12 cellular contexts compared by ENCODE assay signal in the genomic region with DNA sequence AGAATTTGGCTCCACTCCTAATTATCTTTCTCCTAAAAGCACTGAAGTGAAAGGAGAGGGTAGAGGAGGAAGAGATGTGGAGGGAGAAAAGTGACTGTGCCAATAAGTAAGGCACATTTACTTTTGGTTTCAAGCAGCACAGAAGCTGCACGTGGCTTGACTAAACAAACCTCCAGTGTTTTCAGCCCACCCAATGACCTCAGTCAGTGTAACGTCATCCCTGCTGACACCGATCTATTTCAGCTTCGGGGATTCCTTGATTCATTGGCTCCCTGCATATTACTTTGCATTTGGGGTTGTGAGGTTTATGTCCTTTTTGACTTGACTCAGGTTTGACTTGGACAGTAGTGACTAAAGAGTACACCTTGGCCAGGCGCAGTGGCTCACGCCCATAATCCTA. TPM values are rescaled to one million over a fixed set of nuclear protein-coding genes. Genes with fewer than 3 reads are reported as not detected.
DNase-seq lines count a peak whose midpoint lies in the region; ATAC-seq and TF ChIP-seq lines count a peak whose summit lies in the region.
"Had no signal": no experiment of that assay in that cellular context is flagged by ENCODE, and none has a peak within 500 bp of the region (broad histone marks: within the 10 kb centered on the region; RNA-seq: fewer than 3 reads in every experiment).

No MANE protein-coding gene starts in this region.

- H3K27ac ChIP-seq in heart left ventricle (no peak overlapping the region), left ventricle myocardium inferior (replicated peaks) (no peak overlapping the region)
- H3K27ac ChIP-seq: HL-60, pancreas had no signal

- no peak for TF ChIP-seq POLR2A in heart left ventricle (IDR thresholded peaks at IDR 0.05)

- H3K27me3 ChIP-seq in heart left ventricle = no peaks in the 10 kb centered on the region
- H3K27me3 ChIP-seq in left ventricle myocardium inferior (ENCODE audit: low read depth) = no peaks in the 10 kb centered on the region
- H3K27me3 ChIP-seq: pancreas had no signal

- peaks cover 0 to 19% (median 6%) of the 10 kb centered on the region in 9 donors for H3K36me3 ChIP-seq in heart left ventricle
- H3K36me3 ChIP-seq in left ventricle myocardium inferior = peaks cover 9% of the 10 kb centered on the region
- H3K36me3 ChIP-seq: pancreas had no signal

- ATAC-seq in heart left ventricle (peak in 3 of 4 donors; percentile 33 to 47 (median 40)), HG03565 (IDR thresholded peaks at IDR 0.05; ENCODE audit: unreplicated experiment) (peak; percentile 65), GM18870 (IDR thresholded peaks at IDR 0.05; ENCODE audit: unreplicated experiment) (no peak)

- H3K4me1 ChIP-seq in heart left ventricle (peaks cover 0 to 38% (median 10%) of the 10 kb centered on the region in 12 donors), left ventricle myocardium inferior (peaks cover 38% of the 10 kb centered on the region)
- H3K4me1 ChIP-seq: pancreas had no signal

- DNase-seq in heart left ventricle = no peak
- DNase-seq in left ventricle myocardium inferior = no peak
- DNase-seq in globus pallidus (ENCODE audit: low spot score) = peak; percentile 42
- DNase-seq in SHP77 treated with DMSO at 0.1 percent for 48 hours (lab: John Stamatoyannopoulos, UW) = no peak
- no peak for DNase-seq in HPDE6-E6E7 (ENCODE audit: extremely low spot score)
- no peak for DNase-seq in OCI-M1 (lab: John Stamatoyannopoulos, UW)
- DNase-seq: DMS 273 treated with DMSO at 0.1 percent for 48 hours, HFFc6, pancreas had no signal

- 78 to 82% (median 79%) methylated on average over 6 of the region's 6 CpGs for WGBS in heart left ventricle, 4 donors

- TF ChIP-seq CTCF in heart left ventricle (IDR thresholded peaks at IDR 0.05) (no peak), left ventricle myocardium inferior (IDR thresholded peaks at IDR 0.05; ENCODE audit: borderline replicate concordance) (no peak)

- intact Hi-C loops in heart left ventricle (cut with DNase I) (no loop called here), left ventricle myocardium inferior (cut with micrococcal nuclease) (no loop called here)

- H3K9me3 ChIP-seq in heart left ventricle (no peaks in the 10 kb centered on the region), left ventricle myocardium inferior (replicated peaks) (no peaks in the 10 kb centered on the region)
- H3K9me3 ChIP-seq: pancreas had no signal

- no peak overlapping the region for H3K4me3 ChIP-seq in heart left ventricle
- no peak overlapping the region for H3K4me3 ChIP-seq in left ventricle myocardium inferior
- H3K4me3 ChIP-seq: pancreas had no signal

RNA-seq across cellular contexts. Expression of gene NIM1K, which starts 35.6 kb away (rescaled TPM):
- total RNA-seq in heart left ventricle (1 to 10 TPM in 1 of 9 donors, under 1 TPM in 6, not detected in 2; 0.16 to 1.4 (median 0.45) TPM), left ventricle myocardium inferior (0.25 TPM)
- under 1 TPM; 0.11 to 0.24 TPM for polyA plus RNA-seq in heart left ventricle

RNA-seq across cellular contexts. Expression of gene ZNF131, which starts 35.7 kb away (rescaled TPM):
- 10 to 100 TPM; 10.9 to 21.6 (median 13.3) TPM for total RNA-seq in heart left ventricle
- polyA plus RNA-seq in heart left ventricle = 10 to 100 TPM; 14.1 to 18.5 TPM
- total RNA-seq in left ventricle myocardium inferior = 15.0 TPM
